8 cellular contexts compared by ENCODE assay signal in the genomic region with DNA sequence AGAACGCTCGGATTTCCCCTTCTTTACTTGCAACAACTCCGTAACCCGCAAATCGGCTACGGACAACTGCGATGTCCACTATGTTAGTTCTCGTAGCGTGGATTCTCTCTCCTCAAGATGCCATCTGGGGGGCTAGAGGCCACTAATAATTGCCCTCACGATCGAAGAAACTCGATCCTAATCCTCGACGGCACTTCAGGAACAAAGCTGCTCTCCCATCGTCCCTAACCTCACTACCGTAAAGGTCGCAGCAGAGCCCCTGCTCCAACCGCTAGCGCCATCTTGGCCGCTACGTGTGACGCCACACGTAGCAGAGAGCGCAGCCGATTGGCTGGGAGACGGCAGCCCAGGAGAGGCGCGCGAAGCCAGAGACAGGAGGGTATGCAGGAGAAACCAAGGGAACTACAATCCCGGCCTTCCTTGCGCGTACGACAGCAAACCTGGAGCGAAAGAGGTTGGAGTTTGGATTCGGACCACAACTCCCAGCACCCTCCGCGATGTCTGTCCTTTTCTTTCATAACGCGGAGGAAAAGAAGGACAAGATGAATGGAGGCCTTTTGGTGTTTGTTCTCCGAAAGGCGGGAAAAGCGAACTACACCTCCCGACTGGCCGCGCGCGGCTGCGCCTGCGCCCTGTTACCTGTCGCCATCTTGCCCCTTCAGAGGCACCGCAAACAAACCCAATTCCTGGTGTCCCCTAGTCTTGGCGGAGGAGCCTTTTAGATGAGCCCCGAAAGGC. TPM values are rescaled to one million over a fixed set of nuclear protein-coding genes. Genes with fewer than 3 reads are reported as not detected.
DNase-seq lines count a peak whose midpoint lies in the region; TF ChIP-seq lines count a peak whose summit lies in the region.

A gene with protein sequence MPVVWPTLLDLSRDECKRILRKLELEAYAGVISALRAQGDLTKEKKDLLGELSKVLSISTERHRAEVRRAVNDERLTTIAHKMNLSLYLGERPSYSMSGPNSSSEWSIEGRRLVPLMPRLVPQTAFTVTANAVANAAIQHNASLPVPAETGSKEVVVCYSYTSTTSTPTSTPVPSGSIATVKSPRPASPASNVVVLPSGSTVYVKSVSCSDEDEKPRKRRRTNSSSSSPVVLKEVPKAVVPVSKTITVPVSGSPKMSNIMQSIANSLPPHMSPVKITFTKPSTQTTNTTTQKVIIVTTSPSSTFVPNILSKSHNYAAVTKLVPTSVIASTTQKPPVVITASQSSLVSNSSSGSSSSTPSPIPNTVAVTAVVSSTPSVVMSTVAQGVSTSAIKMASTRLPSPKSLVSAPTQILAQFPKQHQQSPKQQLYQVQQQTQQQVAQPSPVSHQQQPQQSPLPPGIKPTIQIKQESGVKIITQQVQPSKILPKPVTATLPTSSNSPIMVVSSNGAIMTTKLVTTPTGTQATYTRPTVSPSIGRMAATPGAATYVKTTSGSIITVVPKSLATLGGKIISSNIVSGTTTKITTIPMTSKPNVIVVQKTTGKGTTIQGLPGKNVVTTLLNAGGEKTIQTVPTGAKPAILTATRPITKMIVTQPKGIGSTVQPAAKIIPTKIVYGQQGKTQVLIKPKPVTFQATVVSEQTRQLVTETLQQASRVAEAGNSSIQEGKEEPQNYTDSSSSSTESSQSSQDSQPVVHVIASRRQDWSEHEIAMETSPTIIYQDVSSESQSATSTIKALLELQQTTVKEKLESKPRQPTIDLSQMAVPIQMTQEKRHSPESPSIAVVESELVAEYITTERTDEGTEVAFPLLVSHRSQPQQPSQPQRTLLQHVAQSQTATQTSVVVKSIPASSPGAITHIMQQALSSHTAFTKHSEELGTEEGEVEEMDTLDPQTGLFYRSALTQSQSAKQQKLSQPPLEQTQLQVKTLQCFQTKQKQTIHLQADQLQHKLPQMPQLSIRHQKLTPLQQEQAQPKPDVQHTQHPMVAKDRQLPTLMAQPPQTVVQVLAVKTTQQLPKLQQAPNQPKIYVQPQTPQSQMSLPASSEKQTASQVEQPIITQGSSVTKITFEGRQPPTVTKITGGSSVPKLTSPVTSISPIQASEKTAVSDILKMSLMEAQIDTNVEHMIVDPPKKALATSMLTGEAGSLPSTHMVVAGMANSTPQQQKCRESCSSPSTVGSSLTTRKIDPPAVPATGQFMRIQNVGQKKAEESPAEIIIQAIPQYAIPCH (N-terminal part only) (plus strand): TSS at position 635 of the 738 bp plus-strand sequence. CDS start 1,921 bp downstream, outside the sequence.

- intact Hi-C loops in activated naive CD4-positive, alpha-beta T cell treated with anti-CD3 and anti-CD28 coated beads for 36 hours (cut with micrococcal nuclease), result loop anchor here (1.0 to 10.0 kb wide), 10 partner anchors 20 to 1550 kb away; a partner anchor contains a TSS

- peaks cover 26% of the 10 kb centered on the region for H3K36me3 ChIP-seq in neuron (ENCODE audit: insufficient read depth, low read length)
- H3K36me3 ChIP-seq in subcutaneous abdominal adipose tissue (ENCODE audit: control insufficient read depth in 5 of 5, insufficient read depth in 5 of 5, low read length in 5 of 5), result peaks cover 1 to 13% (median 9%) of the 10 kb centered on the region in 5 donors

- no peaks in the 10 kb centered on the region for H3K9me3 Mint-ChIP-seq in activated naive CD4-positive, alpha-beta T cell treated with anti-CD3 and anti-CD28 coated beads for 36 hours

- peak within 1 kb of the TSS; percentile 63 to 99 (median 96) for H3K9ac ChIP-seq in subcutaneous abdominal adipose tissue (ENCODE audit: low read length in 5 of 5)

- H3K27me3 Mint-ChIP-seq in activated naive CD4-positive, alpha-beta T cell treated with anti-CD3 and anti-CD28 coated beads for 36 hours (ENCODE audit: low read depth), result no peaks in the 10 kb centered on the region

- peak within 1 kb of the TSS; percentile 95 for H3K4me3 Mint-ChIP-seq in activated naive CD4-positive, alpha-beta T cell treated with anti-CD3 and anti-CD28 coated beads for 36 hours

- no peak for TF ChIP-seq CTCF in HFF-Myc (IDR thresholded peaks at IDR 0.05; ENCODE audit: low read depth, low read length, missing control alignments)

- no peaks in the 10 kb centered on the region for H3K27me3 ChIP-seq in neuron (ENCODE audit: insufficient read depth, low read length)
- H3K27me3 ChIP-seq in subcutaneous abdominal adipose tissue (ENCODE audit: control insufficient read depth in 5 of 5, insufficient read depth in 4 of 5, low read length in 5 of 5), result no peaks in the 10 kb centered on the region

- H3K4me3 ChIP-seq in HFF-Myc (replicated peaks; ENCODE audit: low read depth, low read length) (peak within 1 kb of the TSS; percentile 97), neuron (ENCODE audit: low read length) (peak within 1 kb of the TSS; percentile 82), subcutaneous abdominal adipose tissue (ENCODE audit: low read depth in 1 of 5, low read length in 5 of 5) (peak within 1 kb of the TSS; percentile 89 to 99 (median 98))

- peaks cover 31% of the 10 kb centered on the region for H3K36me3 Mint-ChIP-seq in activated naive CD4-positive, alpha-beta T cell treated with anti-CD3 and anti-CD28 coated beads for 36 hours (ENCODE audit: low read depth)

- H3K4me1 ChIP-seq in neuron (ENCODE audit: insufficient read depth, low read length) (peaks cover 19% of the 10 kb centered on the region), subcutaneous abdominal adipose tissue (ENCODE audit: control insufficient read depth in 5 of 5, insufficient read depth in 5 of 5, low read length in 5 of 5) (peaks cover 5 to 22% (median 16%) of the 10 kb centered on the region in 5 donors)

- peaks cover 32% of the 10 kb centered on the region for H3K4me1 Mint-ChIP-seq in activated naive CD4-positive, alpha-beta T cell treated with anti-CD3 and anti-CD28 coated beads for 36 hours (ENCODE audit: low read depth)

- H3K27ac ChIP-seq in subcutaneous abdominal adipose tissue (ENCODE audit: low read depth, low read length), result peak within 1 kb of the TSS; percentile 95

- peak within 1 kb of the TSS; percentile 51 for H2AFZ ChIP-seq in neuron (ENCODE audit: low read depth, low read length)

- peak within 1 kb of the TSS; percentile 96 for H3K27ac Mint-ChIP-seq in activated naive CD4-positive, alpha-beta T cell treated with anti-CD3 and anti-CD28 coated beads for 36 hours

- DNase-seq in GM03348 (ENCODE audit: low spot score) (peak; percentile 97), HFF-Myc (ENCODE audit: extremely low read depth, low read depth) (peak; percentile 99), NAMALWA (ENCODE audit: low spot score) (peak; percentile 98), SK-N-DZ (ENCODE audit: low spot score) (peak; percentile 99), foreskin melanocyte (peak; percentile 100)
- DNase-seq in activated naive CD4-positive, alpha-beta T cell treated with anti-CD3 and anti-CD28 coated beads for 36 hours, result peak; percentile 95

- no peaks in the 10 kb centered on the region for H3K9me3 ChIP-seq in neuron (ENCODE audit: low read length)
- H3K9me3 ChIP-seq in subcutaneous abdominal adipose tissue (ENCODE audit: control insufficient read depth in 5 of 5, low read length in 5 of 5), result no peaks in the 10 kb centered on the region

- CTCF ChIA-PET in activated naive CD4-positive, alpha-beta T cell treated with anti-CD3 and anti-CD28 coated beads for 36 hours (lab: Charles Lee), result interaction anchor here (0.5 to 1.7 kb wide), 2 partner anchors 235 to 603 kb away, joined by 3 to 7 read pairs; no protein-coding TSS in a partner anchor

RNA-seq across cellular contexts. Expression of the gene that starts here (rescaled TPM):
- polyA plus RNA-seq in SK-N-DZ (2014; cell fraction: cytosol; rRNA removed), result 19.1 and 20.0 TPM in 2 replicates
- 18.1 and 19.7 TPM in 2 replicates for polyA plus RNA-seq in SK-N-DZ (2014; cell fraction: nucleus; rRNA removed)
- total RNA-seq in activated naive CD4-positive, alpha-beta T cell treated with anti-CD3 and anti-CD28 coated beads for 36 hours, result 10 to 100 TPM; 23.2 to 26.7 TPM

Comparison
In these comparisons a context has a peak if more than half of its experiments do, and no peak if none do; other contexts are left out.
1. Peak in every context shown above with its lines: DNase-seq, H3K4me3 ChIP-seq and H3K27ac ChIP-seq.